Comparison of ENCODE assay signal across 8 cellular contexts in the genomic region with DNA sequence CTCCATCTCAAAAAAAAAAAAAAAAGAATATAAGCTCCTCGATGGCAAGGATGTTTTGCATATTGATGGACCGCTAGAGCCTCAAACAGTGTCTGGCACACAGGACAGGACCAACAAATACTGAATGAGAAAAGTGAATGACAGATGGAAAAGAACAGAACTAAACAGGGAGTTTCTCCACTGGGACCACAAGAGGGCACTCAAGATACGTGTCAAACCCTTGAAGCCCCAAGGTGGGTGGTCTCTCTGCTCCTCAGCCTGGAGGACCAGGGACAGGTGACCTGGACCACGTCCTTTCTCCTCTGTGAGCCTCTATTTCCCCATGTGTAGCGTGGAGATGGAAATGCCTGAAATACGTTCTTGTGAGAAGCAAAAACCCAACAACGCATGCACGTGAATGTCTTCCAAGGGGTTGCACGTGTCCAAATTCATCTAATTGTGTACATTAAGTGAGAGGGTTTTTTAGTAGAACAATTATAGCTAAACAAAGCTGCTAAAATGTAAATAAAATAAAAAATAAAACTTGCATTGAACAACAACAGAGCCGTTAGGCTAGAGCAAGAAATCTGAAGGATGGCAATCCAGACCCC. TPM values are rescaled to one million over a fixed set of nuclear protein-coding genes. Genes with fewer than 3 reads are reported as not detected.
A peak's percentile ranks its signal among the peaks of the same experiment; 100 is the strongest.
DNase-seq lines count a peak whose midpoint lies in the region; ATAC-seq and TF ChIP-seq lines count a peak whose summit lies in the region.

No MANE protein-coding gene starts in this region.

- TF ChIP-seq CTCF in GM13976 (IDR thresholded peaks at IDR 0.05; ENCODE audit: borderline replicate concordance, control extremely low read depth, extremely low read depth, insufficient read depth, missing control alignments), result peak; percentile 71
- peak; percentile 58 for TF ChIP-seq CTCF in mesothelial cell of epicardium (IDR thresholded peaks at IDR 0.05; ENCODE audit: unreplicated experiment)

- in situ Hi-C loops in GM13976 (cut with MboI; ENCODE audit: low sequenced_read_pairs, unreplicated experiment), result loop anchor here (25.0 kb wide), 2 partner anchors 184 to 434 kb away; a partner anchor contains a TSS

- DNase-seq in CD1c-positive myeloid dendritic cell (ENCODE audit: extremely low spot score) (peak; percentile 58), GM13976 (ENCODE audit: low spot score) (peak; percentile 64), NCI-H69 (lab: John Stamatoyannopoulos, UW) (peak; percentile 65), cerebellar cortex (ENCODE audit: low spot score) (peak; percentile 74), mesothelial cell of epicardium (ENCODE audit: low spot score in 2 of 2, unreplicated experiment in 2 of 2) (no peak), HK-2 (ENCODE audit: unreplicated experiment) (no peak)

- no peak overlapping the region for H3K27ac Mint-ChIP-seq in mesothelial cell of epicardium

- peaks cover 21% of the 10 kb centered on the region for H3K4me1 Mint-ChIP-seq in mesothelial cell of epicardium

- H3K4me3 Mint-ChIP-seq in mesothelial cell of epicardium, result no peak overlapping the region

- H3K36me3 Mint-ChIP-seq in mesothelial cell of epicardium, result no peaks in the 10 kb centered on the region

- peaks cover 23% of the 10 kb centered on the region for H3K27me3 Mint-ChIP-seq in mesothelial cell of epicardium (ENCODE audit: low read depth)

- ATAC-seq in HG03354 (IDR thresholded peaks at IDR 0.05; ENCODE audit: poor library complexity, severe bottlenecking, unreplicated experiment), result no peak
- no peak for ATAC-seq in HG02970 (IDR thresholded peaks at IDR 0.05; ENCODE audit: low FRiP score, unreplicated experiment)

- H3K9me3 Mint-ChIP-seq in mesothelial cell of epicardium, result no peaks in the 10 kb centered on the region

RNA-seq across cellular contexts. Expression of a gene that starts 5.7 kb away (rescaled TPM):
- 114 to 126 TPM (median 115 TPM) in 3 replicates for total RNA-seq in mesothelial cell of epicardium

RNA-seq across cellular contexts. Expression of a gene that starts 15.2 kb away (rescaled TPM):
- 5.5 to 6.8 TPM (median 5.8 TPM) in 3 replicates for total RNA-seq in mesothelial cell of epicardium

RNA-seq across cellular contexts. Expression of a gene that starts 23.9 kb away (rescaled TPM):
- total RNA-seq in mesothelial cell of epicardium, result not detected in 3 replicates

RNA-seq across cellular contexts. Expression of a gene that starts 29.8 kb away (rescaled TPM):
- total RNA-seq in mesothelial cell of epicardium, result 296 to 312 TPM (median 307 TPM) in 3 replicates

Comparison
In these comparisons a context has a peak if more than half of its experiments do, and no peak if none do; other contexts are left out.
1. DNase-seq: peak in CD1c-positive myeloid dendritic cell (single experiment), GM13976 (single experiment), NCI-H69 (single experiment) and cerebellar cortex (single experiment); none in mesothelial cell of epicardium (0 of 2) and HK-2 (single experiment).